ENCODE assay signal across 8 cellular contexts in genomic region chr1:39799770-39800470, GRCh38. TPM values are rescaled to one million over a fixed set of nuclear protein-coding genes. Genes with fewer than 3 reads are reported as not detected.
DNase-seq lines count a peak whose midpoint lies in the region; ATAC-seq, FAIRE-seq and TF ChIP-seq lines count a peak whose summit lies in the region.

No MANE protein-coding gene starts in this region.

- H3K9ac ChIP-seq in HepG2 (ENCODE audit: insufficient read depth, low read depth, low read length), result no peak overlapping the region

- no peaks in the 10 kb centered on the region for H4K20me1 ChIP-seq in HepG2 (ENCODE audit: insufficient read depth, low read length)

- no peaks in the 10 kb centered on the region for H3K36me3 ChIP-seq in HepG2 (replicated peaks in 1 of 2; ENCODE audit: control insufficient read depth in 1 of 2, insufficient read depth in 2 of 2, low read length in 2 of 2)

- 0% methylated on average over 3 of the region's 8 CpGs for WGBS in A549 (ENCODE audit: missing lambda C conversion rate)
- WGBS in HepG2 (ENCODE audit: low lambda C conversion rate), result no CpG with 5 or more reads among the region's 8 CpGs

- in situ Hi-C loops in HepG2 (cut with HindIII; ENCODE audit: extremely low pct_ligation_motif_present, low pct_unique_long_range_greater_than_20kb), result loop anchor here (5.0 kb wide), 1 partner anchor 98 kb away; no protein-coding TSS in a partner anchor

- TF ChIP-seq POLR2A in A549 (IDR thresholded peaks at IDR 0.05; ENCODE audit: low read length), result no peak
- TF ChIP-seq POLR2A in HepG2 (IDR thresholded peaks at IDR 0.05; ENCODE audit: insufficient read depth in 1 of 2, low read depth in 2 of 2, low read length in 2 of 2), result no peak

- ATAC-seq in A549 (peak; percentile 92 to 95), GM18502 (IDR thresholded peaks at IDR 0.05; ENCODE audit: poor library complexity, unreplicated experiment) (peak; percentile 66), HG02943 (IDR thresholded peaks at IDR 0.05; ENCODE audit: low read depth, unreplicated experiment) (peak; percentile 64), HepG2 (peak; percentile 77)

- no peak for TF ChIP-seq EP300 in A549 (IDR thresholded peaks at IDR 0.05)
- no peak for TF ChIP-seq EP300 in HepG2 (IDR thresholded peaks at IDR 0.05; ENCODE audit: low read depth in 2 of 2, low read length in 2 of 2)
- TF ChIP-seq EP300 in HepG2 (CRISPR knock-in tag; IDR thresholded peaks at IDR 0.05; ENCODE audit: borderline replicate concordance), result no peak

- TF ChIP-seq CTCF in A549 (IDR thresholded peaks at IDR 0.05), result peak; percentile 59
- TF ChIP-seq CTCF in HepG2 (CRISPR knock-in tag; IDR thresholded peaks at IDR 0.05), result peak; percentile 72

- peak; percentile 65 to 69 for DNase-seq in A549 (ENCODE audit: low read depth in 1 of 2, low spot score in 1 of 2)
- DNase-seq in NCI-H2107 (lab: John Stamatoyannopoulos, UW), result peak; percentile 100
- peak; percentile 83 for DNase-seq in activated CD4-positive, CD25-positive, alpha-beta regulatory T cell treated with anti-CD3 and anti-CD28 coated beads, Interleukin-2, amount 50 U/mL, for 72 hours
- DNase-seq in cerebellar cortex (ENCODE audit: low spot score), result peak; percentile 37
- peak; percentile 52 for DNase-seq in HepG2 (ENCODE audit: low spot score)
- peak; percentile 26 to 66 (median 41) for DNase-seq in stimulated activated CD4-positive, alpha-beta T cell treated with anti-CD3 and anti-CD28 coated beads, TNF-alpha, amount 100 ng/mL, for 1 hour (ENCODE audit: low read depth in 3 of 3, low spot score in 1 of 3)

- peak overlapping the region; percentile 60 to 69; a peak in 4 of 6 replicates for H3K27ac ChIP-seq in A549
- no peak overlapping the region for H3K27ac ChIP-seq in HepG2 (ENCODE audit: extremely low read length, insufficient read depth, low read length)

- peak; percentile 55 for TF ChIP-seq RAD21 in A549 (conservative IDR thresholded peaks at IDR 0.05 in 1 of 2, IDR thresholded peaks at IDR 0.05 in 1 of 2)
- TF ChIP-seq RAD21 in HepG2 (CRISPR knock-in tag; IDR thresholded peaks at IDR 0.05), result peak; percentile 37; the same call in 1 of the 2 replicates

- intact Hi-C loops in HepG2 (cut with micrococcal nuclease; ENCODE audit: unreplicated experiment), result loop anchor here (1.0 kb wide), 1 partner anchor 98 kb away; no protein-coding TSS in a partner anchor

- no peaks in the 10 kb centered on the region for H3K79me2 ChIP-seq in HepG2 (ENCODE audit: insufficient read depth, low read length)

- BruUV-seq in HepG2 (replicated peaks; lab: Mats Ljungman, UMichigan), result no TSS peak

- H3K4me3 ChIP-seq in A549 (peak overlapping the region; percentile 16; the same call in 1 of the 3 replicates), HepG2 (replicated peaks in 1 of 3; ENCODE audit: insufficient read depth in 1 of 3, low read depth in 2 of 3, low read length in 3 of 3) (no peak overlapping the region)

- no peak overlapping the region for H2AFZ ChIP-seq in HepG2 (ENCODE audit: low read length)

- CTCF ChIA-PET in A549 (lab: Yijun Ruan, JAX) (interaction anchor here (0.5 to 3.1 kb wide), 27 partner anchors 8 to 235 kb away, joined by 3 to 16 read pairs (median 3); partner anchors contain the start of genes BMP8B, MYCL and PPIE), HepG2 (lab: Yijun Ruan, JAX; ENCODE audit: low intra/inter-chr PET ratio, low total read pairs) (interaction anchor here (0.6 to 0.9 kb wide), 2 partner anchors 98 to 127 kb away, joined by 3 to 4 read pairs; no protein-coding TSS in a partner anchor)

- no peak for FAIRE-seq in A549 (lab: Jason Lieb, UNC)
- FAIRE-seq in HepG2 (lab: Jason Lieb, UNC), result no peak

- H3K27me3 ChIP-seq in HepG2 (ENCODE audit: control insufficient read depth in 1 of 2, insufficient read depth in 2 of 2, low read length in 2 of 2), result no peaks in the 10 kb centered on the region

- POLR2A ChIA-PET in A549 (lab: Yijun Ruan, JAX), result interaction anchor here (1.6 kb wide), 1 partner anchor 11 kb away, joined by 5 read pairs; the partner anchor contains the start of gene BMP8B
- POLR2A ChIA-PET in HepG2 (lab: Yijun Ruan, JAX), result interaction anchor here (1.4 kb wide), 1 partner anchor 101 kb away, joined by 3 read pairs; no protein-coding TSS in a partner anchor

- H3K9me3 ChIP-seq in A549 (no peaks in the 10 kb centered on the region), HepG2 (ENCODE audit: low read length) (no peaks in the 10 kb centered on the region)

- H3K4me1 ChIP-seq in A549 (peaks cover 12% of the 10 kb centered on the region; the same call in 2 of the 3 replicates), HepG2 (ENCODE audit: insufficient read depth, low read length) (peaks cover 20% of the 10 kb centered on the region)

- H3K4me2 ChIP-seq in A549 (peak overlapping the region; percentile 35), HepG2 (ENCODE audit: low read depth, low read length) (no peak overlapping the region)

TF ChIP-seq in A549, 52 proteins besides CTCF, POLR2A, EP300 and RAD21 (continues in another document):
- TF ChIP-seq BHLHE40 (IDR thresholded peaks at IDR 0.05; ENCODE audit: low read depth, low read length), result no peak
- TF ChIP-seq EHF (CRISPR knock-in tag; IDR thresholded peaks at IDR 0.05), result no peak
- TF ChIP-seq ESRRA (IDR thresholded peaks at IDR 0.05; ENCODE audit: borderline replicate concordance, low read length), result peak; percentile 53; the same call in 1 of the 2 replicates

TF ChIP-seq in HepG2, 621 proteins besides CTCF, POLR2A, EP300 and RAD21 (continues in another document):
- TF ChIP-seq FOSL2 (CRISPR knock-in tag; IDR thresholded peaks at IDR 0.05) (peak; percentile 69), CAMTA2 (CRISPR knock-in tag; IDR thresholded peaks at IDR 0.05; ENCODE audit: borderline replicate concordance) (no peak), POLR2AphosphoS2 (IDR thresholded peaks at IDR 0.05; ENCODE audit: low read depth, low read length) (no peak)

RNA-seq across cellular contexts. Expression of gene BMP8B, which starts 11.3 kb away (rescaled TPM):
- polyA plus RNA-seq in A549 (2011; rRNA removed) (3.1 and 3.4 TPM in 2 replicates), A549 (2017; fragmentation: RNase III; extraction: RNeasy Plus Mini Kit Qiagen cat#74134 plus additional on column Dnase treatment) (2.3 to 2.7 TPM (median 2.5 TPM) in 3 replicates), HepG2 (2011; rRNA removed) (0.41 and 0.48 TPM in 2 replicates)
- 3.2 and 4.2 TPM in 2 replicates for polyA plus RNA-seq in A549 (2012; cell fraction: cytosol; rRNA removed)
- polyA plus RNA-seq in A549 (2012; cell fraction: nucleus; rRNA removed), result 3.1 and 4.1 TPM in 2 replicates
- 2.6 and 3.2 TPM in 2 replicates for polyA minus RNA-seq in A549 (2011; rRNA and poly(A)+ RNA removed)
- total RNA-seq in HepG2 (2016; rRNA removed; fragmentation: Illumina TruSeq; extraction: Trizol), result 0.14 and 0.29 TPM in 2 replicates
- total RNA-seq in HepG2 (2016; cell fraction: cytosol; rRNA removed; fragmentation: Illumina TruSeq; extraction: Trizol; ENCODE audit: low read depth), result not detected in 2 replicates
- 0.22 and 0.36 TPM in 2 replicates for total RNA-seq in HepG2 (2016; cell fraction: insoluble cytoplasmic fraction; rRNA removed; fragmentation: Illumina TruSeq; extraction: Trizol)
- 0.09 and 0.17 TPM in 2 replicates for total RNA-seq in HepG2 (2016; cell fraction: membrane; rRNA removed; fragmentation: Illumina TruSeq; extraction: Trizol)
- 0.22 and 0.34 TPM in 2 replicates for total RNA-seq in HepG2 (2016; cell fraction: nucleus; rRNA removed; fragmentation: Illumina TruSeq; extraction: Trizol)
- 0.24 and 0.41 TPM in 2 replicates for polyA plus RNA-seq in HepG2 (2011; cell fraction: cytosol; rRNA removed)
- polyA plus RNA-seq in HepG2 (2011; cell fraction: nucleus; rRNA removed), result 0.24 and 0.33 TPM in 2 replicates
- 0.68 and 0.78 TPM in 2 replicates for polyA plus RNA-seq in HepG2 (2012)
- polyA plus RNA-seq in HepG2 (2016; cell fraction: cytosol; fragmentation: Illumina TruSeq; extraction: Trizol; ENCODE audit: low read depth), result 0.03 TPM in 2 replicates
- polyA plus RNA-seq in HepG2 (2016; cell fraction: insoluble cytoplasmic fraction; fragmentation: Illumina TruSeq; extraction: Trizol; ENCODE audit: low read depth), result 0.24 and 0.44 TPM in 2 replicates
- polyA plus RNA-seq in HepG2 (2016; cell fraction: membrane; fragmentation: Illumina TruSeq; extraction: Trizol; ENCODE audit: low read depth), result 0.06 and 0.09 TPM in 2 replicates
- 0.37 and 0.51 TPM in 2 replicates for polyA plus RNA-seq in HepG2 (2016; cell fraction: nucleus; fragmentation: Illumina TruSeq; extraction: Trizol; ENCODE audit: insufficient read depth, low read depth)
- polyA minus RNA-seq in HepG2 (2011; rRNA and poly(A)+ RNA removed; ENCODE audit: low replicate concordance), result 0.62 and 4.1 TPM in 2 replicates
- 0.40 and 0.44 TPM in 2 replicates for polyA minus RNA-seq in HepG2 (2011; cell fraction: cytosol; rRNA and poly(A)+ RNA removed)
- 0.12 and 0.26 TPM in 2 replicates for polyA minus RNA-seq in HepG2 (2011; cell fraction: nucleus; rRNA and poly(A)+ RNA removed)

RNA-seq across cellular contexts. Expression of gene OXCT2, which starts 28.8 kb away (rescaled TPM):
- polyA plus RNA-seq in A549 (2011; rRNA removed) (0.21 and 0.36 TPM in 2 replicates), A549 (2017; fragmentation: RNase III; extraction: RNeasy Plus Mini Kit Qiagen cat#74134 plus additional on column Dnase treatment) (0.23 to 0.41 TPM (median 0.33 TPM) in 3 replicates), HepG2 (2011; rRNA removed) (0.21 and 0.26 TPM in 2 replicates)
- 0.52 and 0.67 TPM in 2 replicates for polyA plus RNA-seq in A549 (2012; cell fraction: cytosol; rRNA removed)
- polyA plus RNA-seq in A549 (2012; cell fraction: nucleus; rRNA removed), result 2.1 and 3.1 TPM in 2 replicates
- 0.70 and 1.0 TPM in 2 replicates for polyA minus RNA-seq in A549 (2011; rRNA and poly(A)+ RNA removed)
- total RNA-seq in HepG2 (2016; rRNA removed; fragmentation: Illumina TruSeq; extraction: Trizol), result 0.33 TPM in 1 of 2 replicates, not detected in the other
- not detected in 2 replicates for total RNA-seq in HepG2 (2016; cell fraction: cytosol; rRNA removed; fragmentation: Illumina TruSeq; extraction: Trizol; ENCODE audit: low read depth)
- 0.43 TPM in 1 of 2 replicates, not detected in the other for total RNA-seq in HepG2 (2016; cell fraction: insoluble cytoplasmic fraction; rRNA removed; fragmentation: Illumina TruSeq; extraction: Trizol)
- 0.12 and 0.17 TPM in 2 replicates for total RNA-seq in HepG2 (2016; cell fraction: membrane; rRNA removed; fragmentation: Illumina TruSeq; extraction: Trizol)
- total RNA-seq in HepG2 (2016; cell fraction: nucleus; rRNA removed; fragmentation: Illumina TruSeq; extraction: Trizol), result 0.22 and 0.34 TPM in 2 replicates
- polyA plus RNA-seq in HepG2 (2011; cell fraction: cytosol; rRNA removed), result 0.18 and 0.31 TPM in 2 replicates
- polyA plus RNA-seq in HepG2 (2011; cell fraction: nucleus; rRNA removed), result 1.2 and 1.7 TPM in 2 replicates
- 0.25 TPM in 2 replicates for polyA plus RNA-seq in HepG2 (2012)
- not detected in 2 replicates for polyA plus RNA-seq in HepG2 (2016; cell fraction: cytosol; fragmentation: Illumina TruSeq; extraction: Trizol; ENCODE audit: low read depth)
- polyA plus RNA-seq in HepG2 (2016; cell fraction: insoluble cytoplasmic fraction; fragmentation: Illumina TruSeq; extraction: Trizol; ENCODE audit: low read depth), result 0.29 TPM in 1 of 2 replicates, not detected in the other
- not detected in 2 replicates for polyA plus RNA-seq in HepG2 (2016; cell fraction: membrane; fragmentation: Illumina TruSeq; extraction: Trizol; ENCODE audit: low read depth)
- 0.93 and 1.2 TPM in 2 replicates for polyA plus RNA-seq in HepG2 (2016; cell fraction: nucleus; fragmentation: Illumina TruSeq; extraction: Trizol; ENCODE audit: insufficient read depth, low read depth)
- 0.22 and 1.3 TPM in 2 replicates for polyA minus RNA-seq in HepG2 (2011; rRNA and poly(A)+ RNA removed; ENCODE audit: low replicate concordance)
- polyA minus RNA-seq in HepG2 (2011; cell fraction: cytosol; rRNA and poly(A)+ RNA removed), result 0.30 TPM in 1 of 2 replicates, not detected in the other
- 0.64 and 0.99 TPM in 2 replicates for polyA minus RNA-seq in HepG2 (2011; cell fraction: nucleus; rRNA and poly(A)+ RNA removed)

Comparison
In these comparisons a context has a peak if more than half of its experiments do, and no peak if none do; other contexts are left out.
1. DNase-seq: peak in every context shown above with its lines; median percentile 100 in NCI-H2107; 83 in activated CD4-positive, CD25-positive, alpha-beta regulatory T cell treated with anti-CD3 and anti-CD28 coated beads, Interleukin-2, amount 50 U/mL, for 72 hours; 67 in A549; 52 in HepG2; 41 in stimulated activated CD4-positive, alpha-beta T cell treated with anti-CD3 and anti-CD28 coated beads, TNF-alpha, amount 100 ng/mL, for 1 hour; 37 in cerebellar cortex.
2. Of the 38 proteins assayed by ChIP-seq in both HepG2 and A549: peak only in HepG2: none; only in A549: ESRRA and SMC3; in both: CTCF and RAD21; in neither: 33; mixed calls (peak in some experiments, not most) for 1.